In the genomic region with DNA sequence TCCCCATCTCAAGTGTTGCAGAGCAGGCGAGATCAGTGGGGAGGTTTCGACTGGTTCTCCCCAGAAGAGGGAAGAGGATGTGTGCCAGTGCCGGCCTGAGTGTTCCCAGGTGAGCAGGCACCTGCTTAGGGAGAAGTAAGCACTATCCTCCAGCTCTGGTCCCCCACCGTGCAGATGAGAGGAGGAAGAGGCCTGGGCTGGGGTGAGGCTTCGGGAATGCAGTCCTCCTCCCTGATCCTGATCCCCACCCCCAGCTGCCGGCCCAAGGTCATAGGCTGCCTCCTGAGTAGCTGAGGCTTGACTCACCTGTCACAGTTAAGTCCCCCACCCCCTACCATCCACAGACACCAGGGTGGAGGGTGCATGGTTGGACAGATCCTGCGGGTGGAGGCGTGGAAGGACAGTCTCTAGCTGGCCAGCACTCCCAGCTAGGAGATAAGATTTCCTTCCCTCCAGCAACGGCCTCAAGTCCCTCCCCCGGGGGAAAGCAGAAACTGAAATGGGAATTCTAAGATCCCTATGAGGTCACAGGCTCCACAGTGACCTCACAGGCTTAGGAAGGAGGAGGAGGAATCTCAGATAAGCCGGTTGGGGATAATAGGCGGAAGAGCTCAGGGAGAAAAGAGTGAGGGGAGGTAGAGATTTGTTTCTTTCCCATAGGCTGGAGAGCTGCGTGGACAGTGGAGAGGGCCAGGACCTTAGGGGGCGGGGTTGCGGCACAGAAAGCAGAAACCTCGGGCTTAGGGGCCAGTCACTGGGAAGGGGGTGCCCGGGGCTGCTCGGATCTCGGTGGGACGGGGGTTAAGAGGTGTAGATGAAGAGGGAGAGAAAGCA, we compare ENCODE assay signal across 1 cellular context.
TF ChIP-seq lines count a peak whose summit lies in the region.

No MANE protein-coding gene starts in this region.

TF ChIP-seq in K562, 482 proteins besides CTCF, POLR2A, EP300 and RAD21 (continued from another document):
- TF ChIP-seq CBX5 (IDR thresholded peaks at IDR 0.05; ENCODE audit: borderline replicate concordance, low read depth) (no peak), TCF7L2 (IDR thresholded peaks at IDR 0.05; ENCODE audit: low read depth, low read length) (no peak), MXI1 (IDR thresholded peaks at IDR 0.05; ENCODE audit: low read depth, low read length) (no peak), MED1 (CRISPR knock-in tag; IDR thresholded peaks at IDR 0.05; ENCODE audit: borderline replicate concordance) (no peak), SUPT5H (IDR thresholded peaks at IDR 0.05) (no peak), ZNF408 (CRISPR knock-in tag; IDR thresholded peaks at IDR 0.05; ENCODE audit: low read depth) (no peak), SRSF3 (IDR thresholded peaks at IDR 0.05; ENCODE audit: insufficient read depth, low read length) (no peak), TBP (optimal IDR thresholded peaks at IDR 0.05; ENCODE audit: low read depth, low read length) (no peak), ZNF212 (CRISPR knock-in tag; IDR thresholded peaks at IDR 0.05) (no peak), TCFL5 (CRISPR knock-in tag; conservative IDR thresholded peaks at IDR 0.05) (no peak), ZNF324 (CRISPR knock-in tag; IDR thresholded peaks at IDR 0.05) (no peak), ZNF224 (CRISPR knock-in tag; IDR thresholded peaks at IDR 0.05) (0 out of 2 replicates have a peak, but pooled peaks have one; percentile 54), E2F3 (CRISPR knock-in tag; IDR thresholded peaks at IDR 0.05) (no peak), CEBPG (CRISPR knock-in tag; IDR thresholded peaks at IDR 0.05) (no peak), CEBPG (tag; conservative IDR thresholded peaks at IDR 0.05 in 1 of 2, IDR thresholded peaks at IDR 0.05 in 1 of 2) (no peak), NR2F6 (CRISPR knock-in tag; IDR thresholded peaks at IDR 0.05) (no peak), ZNF507 (tag; conservative IDR thresholded peaks at IDR 0.05) (no peak), SRF (CRISPR knock-in tag; IDR thresholded peaks at IDR 0.05) (no peak), NR2C2 (CRISPR knock-in tag; IDR thresholded peaks at IDR 0.05) (no peak), NR2C2 (tag; IDR thresholded peaks at IDR 0.05) (0 out of 2 replicates have a peak, but pooled peaks have one; percentile 10), ZNF445 (CRISPR knock-in tag; IDR thresholded peaks at IDR 0.05; ENCODE audit: low read depth) (no peak), MYC (IDR thresholded peaks at IDR 0.05; ENCODE audit: low read depth, low read length) (0 out of 2 replicates have a peak, but pooled peaks have one; percentile 13), MYC (CRISPR knock-in tag; IDR thresholded peaks at IDR 0.05; ENCODE audit: borderline replicate concordance, low read depth) (no peak), ATF7 (IDR thresholded peaks at IDR 0.05) (peak; percentile 81), ZNF717 (CRISPR knock-in tag; IDR thresholded peaks at IDR 0.05) (no peak), BRD4 (IDR thresholded peaks at IDR 0.05) (no peak), ZBTB1 (CRISPR knock-in tag; IDR thresholded peaks at IDR 0.05; ENCODE audit: borderline replicate concordance, low read depth) (0 out of 2 replicates have a peak, but pooled peaks have one; percentile 33), SOX6 (IDR thresholded peaks at IDR 0.05) (no peak), YBX1 (IDR thresholded peaks at IDR 0.05) (no peak), ZFX (CRISPR knock-in tag; IDR thresholded peaks at IDR 0.05) (no peak), ZNF586 (CRISPR knock-in tag; conservative IDR thresholded peaks at IDR 0.05) (no peak), PRMT5 (CRISPR knock-in tag; IDR thresholded peaks at IDR 0.05) (no peak), SIN3B (IDR thresholded peaks at IDR 0.05; ENCODE audit: low read depth) (peak; percentile 42; the same call in 1 of the 2 replicates), MTA2 (IDR thresholded peaks at IDR 0.05; ENCODE audit: low read depth) (no peak), ZNF583 (CRISPR knock-in tag; IDR thresholded peaks at IDR 0.05) (no peak), CBFA2T3 (IDR thresholded peaks at IDR 0.05) (0 out of 2 replicates have a peak, but pooled peaks have one; percentile 16), EGR1 (conservative IDR thresholded peaks at IDR 0.05) (no peak), TEAD2 (tag; IDR thresholded peaks at IDR 0.05) (no peak), MCM7 (IDR thresholded peaks at IDR 0.05) (no peak), ZNF354B (CRISPR knock-in tag; IDR thresholded peaks at IDR 0.05) (no peak), CBFB (CRISPR knock-in tag; IDR thresholded peaks at IDR 0.05) (no peak)
- TF ChIP-seq, protein P1, sequence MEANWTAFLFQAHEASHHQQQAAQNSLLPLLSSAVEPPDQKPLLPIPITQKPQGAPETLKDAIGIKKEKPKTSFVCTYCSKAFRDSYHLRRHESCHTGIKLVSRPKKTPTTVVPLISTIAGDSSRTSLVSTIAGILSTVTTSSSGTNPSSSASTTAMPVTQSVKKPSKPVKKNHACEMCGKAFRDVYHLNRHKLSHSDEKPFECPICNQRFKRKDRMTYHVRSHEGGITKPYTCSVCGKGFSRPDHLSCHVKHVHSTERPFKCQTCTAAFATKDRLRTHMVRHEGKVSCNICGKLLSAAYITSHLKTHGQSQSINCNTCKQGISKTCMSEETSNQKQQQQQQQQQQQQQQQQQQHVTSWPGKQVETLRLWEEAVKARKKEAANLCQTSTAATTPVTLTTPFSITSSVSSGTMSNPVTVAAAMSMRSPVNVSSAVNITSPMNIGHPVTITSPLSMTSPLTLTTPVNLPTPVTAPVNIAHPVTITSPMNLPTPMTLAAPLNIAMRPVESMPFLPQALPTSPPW (CRISPR knock-in tag; IDR thresholded peaks at IDR 0.05): no peak; the same call in 1 of the 2 replicates
- TF ChIP-seq, protein P2, sequence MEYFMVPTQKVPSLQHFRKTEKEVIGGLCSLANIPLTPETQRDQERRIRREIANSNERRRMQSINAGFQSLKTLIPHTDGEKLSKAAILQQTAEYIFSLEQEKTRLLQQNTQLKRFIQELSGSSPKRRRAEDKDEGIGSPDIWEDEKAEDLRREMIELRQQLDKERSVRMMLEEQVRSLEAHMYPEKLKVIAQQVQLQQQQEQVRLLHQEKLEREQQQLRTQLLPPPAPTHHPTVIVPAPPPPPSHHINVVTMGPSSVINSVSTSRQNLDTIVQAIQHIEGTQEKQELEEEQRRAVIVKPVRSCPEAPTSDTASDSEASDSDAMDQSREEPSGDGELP (CRISPR knock-in tag; IDR thresholded peaks at IDR 0.05; ENCODE audit: borderline replicate concordance): peak; percentile 37; the same call in 1 of the 2 replicates
- TF ChIP-seq, protein P3, sequence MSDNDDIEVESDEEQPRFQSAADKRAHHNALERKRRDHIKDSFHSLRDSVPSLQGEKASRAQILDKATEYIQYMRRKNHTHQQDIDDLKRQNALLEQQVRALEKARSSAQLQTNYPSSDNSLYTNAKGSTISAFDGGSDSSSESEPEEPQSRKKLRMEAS (CRISPR knock-in tag; IDR thresholded peaks at IDR 0.05): peak; percentile 34; the same call in 1 of the 2 replicates
- TF ChIP-seq, protein P4, sequence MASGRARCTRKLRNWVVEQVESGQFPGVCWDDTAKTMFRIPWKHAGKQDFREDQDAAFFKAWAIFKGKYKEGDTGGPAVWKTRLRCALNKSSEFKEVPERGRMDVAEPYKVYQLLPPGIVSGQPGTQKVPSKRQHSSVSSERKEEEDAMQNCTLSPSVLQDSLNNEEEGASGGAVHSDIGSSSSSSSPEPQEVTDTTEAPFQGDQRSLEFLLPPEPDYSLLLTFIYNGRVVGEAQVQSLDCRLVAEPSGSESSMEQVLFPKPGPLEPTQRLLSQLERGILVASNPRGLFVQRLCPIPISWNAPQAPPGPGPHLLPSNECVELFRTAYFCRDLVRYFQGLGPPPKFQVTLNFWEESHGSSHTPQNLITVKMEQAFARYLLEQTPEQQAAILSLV (tag; IDR thresholded peaks at IDR 0.05): no peak
- TF ChIP-seq, protein P5, sequence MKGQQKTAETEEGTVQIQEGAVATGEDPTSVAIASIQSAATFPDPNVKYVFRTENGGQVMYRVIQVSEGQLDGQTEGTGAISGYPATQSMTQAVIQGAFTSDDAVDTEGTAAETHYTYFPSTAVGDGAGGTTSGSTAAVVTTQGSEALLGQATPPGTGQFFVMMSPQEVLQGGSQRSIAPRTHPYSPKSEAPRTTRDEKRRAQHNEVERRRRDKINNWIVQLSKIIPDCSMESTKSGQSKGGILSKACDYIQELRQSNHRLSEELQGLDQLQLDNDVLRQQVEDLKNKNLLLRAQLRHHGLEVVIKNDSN (CRISPR knock-in tag; IDR thresholded peaks at IDR 0.05): no peak
